19 cellular contexts compared by ENCODE assay signal in genomic region chr1:229437443-229437842, GRCh38. TPM values are rescaled to one million over a fixed set of nuclear protein-coding genes. Genes with fewer than 3 reads are reported as not detected.
"Had no signal": no experiment of that assay in that cellular context is flagged by ENCODE, and none has a peak within 500 bp of the region (broad histone marks: within the 10 kb centered on the region; RNA-seq: fewer than 3 reads in every experiment).

No MANE protein-coding gene starts in this region.

- DNase-seq: activated CD4-positive, alpha-beta T cell treated with anti-CD3 and anti-CD28 coated beads for 1 hour; activated gamma-delta T cell; dermis blood vessel endothelial cell; effector memory CD4-positive, alpha-beta T cell; glutamatergic neuron; hippocampal formation; lower lobe of right lung; nephron progenitor cell; nucleus accumbens; posterior cingulate gyrus; stimulated activated naive CD8-positive, alpha-beta T cell treated with anti-CD3 and anti-CD28 coated beads, Interleukin-15, Interleukin-2, amounts not matched to agents 100 U/mL and 50 U/mL, for 24 hours; uterus; WERI-Rb-1 had no signal

- ATAC-seq: lower lobe of right lung; stimulated activated naive CD8-positive, alpha-beta T cell treated with anti-CD3 and anti-CD28 coated beads, Interleukin-15, Interleukin-2, amounts not matched to agents 100 U/mL and 50 U/mL, for 24 hours had no signal

- H3K27ac Mint-ChIP-seq: nephron progenitor cell had no signal

- H3K4me3 Mint-ChIP-seq: activated naive CD4-positive, alpha-beta T cell treated with anti-CD3 and anti-CD28 coated beads, Interleukin-2, amount 50 U/mL, for 24 hours; nephron progenitor cell had no signal

- H3K9me3 Mint-ChIP-seq: activated naive CD4-positive, alpha-beta T cell treated with anti-CD3 and anti-CD28 coated beads, Interleukin-2, amount 50 U/mL, for 24 hours; nephron progenitor cell had no signal

- H3K27ac ChIP-seq: cardiac muscle cell, esophagus muscularis mucosa, lower lobe of right lung, tibial nerve, uterus had no signal

- H3K9me3 ChIP-seq: esophagus muscularis mucosa, lower lobe of right lung, tibial nerve, uterus had no signal

RNA-seq across cellular contexts. Expression of gene ACTA1, which starts 3.5 kb away (rescaled TPM):
- total RNA-seq: activated CD8-positive, alpha-beta memory T cell treated with anti-CD3 and anti-CD28 coated beads for 36 hours; mesenteric fat pad had no signal
